In genomic region chr12:50728841-50729240, GRCh38 we compare ENCODE assay signal across 31 cellular contexts.
"Had no signal": no experiment of that assay in that cellular context is flagged by ENCODE, and none has a peak within 500 bp of the region (broad histone marks: within the 10 kb centered on the region; RNA-seq: fewer than 3 reads in every experiment).

No MANE protein-coding gene starts in this region.

- H3K9me3 ChIP-seq: ascending aorta, breast epithelium, colonic mucosa, heart left ventricle, psoas muscle, sigmoid colon, stomach, thyroid gland, upper lobe of right lung had no signal

- H3K27ac ChIP-seq: ascending aorta, breast epithelium, colonic mucosa, heart left ventricle, neural progenitor cell, parathyroid adenoma, psoas muscle, sigmoid colon, stomach, thyroid gland, upper lobe of right lung, WERI-Rb-1 had no signal

- H3K27ac Mint-ChIP-seq: activated CD8-positive, alpha-beta memory T cell treated with anti-CD3 and anti-CD28 coated beads, Interleukin-2, amount 10 ng/mL, durations not matched to agents 7 days and 5 days; activated CD8-positive, alpha-beta T cell treated with anti-CD3 and anti-CD28 coated beads, Interleukin-2, amount 10 ng/mL, durations not matched to agents 7 days and 5 days; activated naive CD8-positive, alpha-beta T cell treated with anti-CD3 and anti-CD28 coated beads, Interleukin-2, amount 10 ng/mL, durations not matched to agents 7 days and 5 days; effector memory CD8-positive, alpha-beta T cell; mesothelial cell of epicardium; neural progenitor cell; stimulated activated memory B cell treated with anti-CD40 and anti-IgM and Interleukin-4, amounts not matched to agents 10 μg/mL and 1 μg/mL and 100 μg/mL, for 72 hours had no signal

- H3K9me3 Mint-ChIP-seq: activated naive CD8-positive, alpha-beta T cell treated with anti-CD3 and anti-CD28 coated beads, Interleukin-2, amount 10 ng/mL, durations not matched to agents 7 days and 5 days; effector memory CD8-positive, alpha-beta T cell; immature natural killer cell; mesothelial cell of epicardium; neural progenitor cell; stimulated activated memory B cell treated with anti-CD40 and anti-IgM and Interleukin-4, amounts not matched to agents 10 μg/mL and 1 μg/mL and 100 μg/mL, for 72 hours had no signal

- H3K79me2 ChIP-seq: parathyroid adenoma had no signal

- DNase-seq: activated CD4-positive, alpha-beta T cell treated with anti-CD3 and anti-CD28 coated beads for 48 hours; activated CD8-positive, alpha-beta memory T cell treated with anti-CD3 and anti-CD28 coated beads, Interleukin-2, amount 10 ng/mL, durations not matched to agents 7 days and 5 days; activated CD8-positive, alpha-beta T cell treated with anti-CD3 and anti-CD28 coated beads, Interleukin-2, amount 10 ng/mL, durations not matched to agents 7 days and 5 days; activated effector memory CD4-positive, alpha-beta T cell treated with Interleukin-2 at 50 U/mL for 16 hours; activated naive CD4-positive, alpha-beta T cell treated with Interleukin-2 at 50 U/mL for 16 hours; activated naive CD8-positive, alpha-beta T cell treated with anti-CD3 and anti-CD28 coated beads, Interleukin-2, amount 10 ng/mL, durations not matched to agents 7 days and 5 days; central memory CD4-positive, alpha-beta T cell; colonic mucosa; effector memory CD8-positive, alpha-beta T cell; foreskin fibroblast; heart left ventricle; immature natural killer cell; kidney; left colon; mammary epithelial cell; naive B cell; occipital lobe; psoas muscle; sigmoid colon; small intestine; stimulated activated CD4-positive, alpha-beta T cell treated with anti-CD3 and anti-CD28 coated beads, Interleukin-4, amount 100 ng/mL, for 24 hours; stomach; thyroid gland; upper lobe of right lung; WERI-Rb-1 had no signal

- H3K4me1 Mint-ChIP-seq: activated CD8-positive, alpha-beta memory T cell treated with anti-CD3 and anti-CD28 coated beads, Interleukin-2, amount 10 ng/mL, durations not matched to agents 7 days and 5 days; activated naive CD8-positive, alpha-beta T cell treated with anti-CD3 and anti-CD28 coated beads, Interleukin-2, amount 10 ng/mL, durations not matched to agents 7 days and 5 days; immature natural killer cell; stimulated activated memory B cell treated with anti-CD40 and anti-IgM and Interleukin-4, amounts not matched to agents 10 μg/mL and 1 μg/mL and 100 μg/mL, for 72 hours had no signal

- H3K4me3 ChIP-seq: ascending aorta, breast epithelium, colonic mucosa, heart left ventricle, neural progenitor cell, psoas muscle, sigmoid colon, stomach, thyroid gland, upper lobe of right lung had no signal

- H3K4me2 ChIP-seq: neural progenitor cell had no signal

- H3K27me3 Mint-ChIP-seq: activated CD8-positive, alpha-beta memory T cell treated with anti-CD3 and anti-CD28 coated beads, Interleukin-2, amount 10 ng/mL, durations not matched to agents 7 days and 5 days; activated naive CD8-positive, alpha-beta T cell treated with anti-CD3 and anti-CD28 coated beads, Interleukin-2, amount 10 ng/mL, durations not matched to agents 7 days and 5 days; effector memory CD8-positive, alpha-beta T cell; naive B cell; stimulated activated memory B cell treated with anti-CD40 and anti-IgM and Interleukin-4, amounts not matched to agents 10 μg/mL and 1 μg/mL and 100 μg/mL, for 72 hours had no signal

- H3K4me3 Mint-ChIP-seq: activated CD8-positive, alpha-beta memory T cell treated with anti-CD3 and anti-CD28 coated beads, Interleukin-2, amount 10 ng/mL, durations not matched to agents 7 days and 5 days; activated CD8-positive, alpha-beta T cell treated with anti-CD3 and anti-CD28 coated beads, Interleukin-2, amount 10 ng/mL, durations not matched to agents 7 days and 5 days; activated naive CD8-positive, alpha-beta T cell treated with anti-CD3 and anti-CD28 coated beads, Interleukin-2, amount 10 ng/mL, durations not matched to agents 7 days and 5 days; effector memory CD8-positive, alpha-beta T cell; immature natural killer cell; mesothelial cell of epicardium; naive B cell; neural progenitor cell; stimulated activated memory B cell treated with anti-CD40 and anti-IgM and Interleukin-4, amounts not matched to agents 10 μg/mL and 1 μg/mL and 100 μg/mL, for 72 hours had no signal

- H3K4me1 ChIP-seq: breast epithelium, colonic mucosa, neural progenitor cell, psoas muscle, thyroid gland, upper lobe of right lung had no signal

- H3K36me3 ChIP-seq: breast epithelium, neural progenitor cell had no signal

- H2AFZ ChIP-seq: neural progenitor cell, parathyroid adenoma had no signal
